Comparison of ENCODE assay signal across 1 cellular context in the genomic region with DNA sequence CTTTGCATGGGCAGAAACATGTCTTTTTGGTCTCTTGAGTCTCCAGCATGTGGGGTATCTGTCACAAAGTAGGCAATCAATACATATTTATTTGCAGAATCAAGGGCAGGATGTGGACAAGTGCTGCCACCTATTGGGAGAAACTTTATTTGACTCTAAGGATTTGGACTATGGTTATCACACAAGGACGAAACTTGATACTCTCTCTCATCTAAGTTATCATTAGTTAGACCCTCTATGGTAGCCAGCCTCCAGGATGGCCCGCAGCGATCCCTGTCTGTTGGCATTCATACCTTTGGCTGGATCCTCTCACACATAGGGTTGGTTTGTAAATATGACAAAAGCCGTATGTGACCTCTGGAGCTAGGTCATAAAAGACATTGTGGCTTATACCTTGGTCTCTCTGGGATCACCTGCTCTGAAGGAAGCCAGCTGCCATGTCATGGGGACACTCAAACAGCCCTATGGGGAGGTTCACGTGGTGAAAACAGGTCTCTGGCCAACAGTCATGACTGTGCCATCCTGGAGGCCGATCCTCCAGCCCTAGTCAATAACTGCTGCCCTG.
TF ChIP-seq lines count a peak whose summit lies in the region.

No MANE protein-coding gene starts in this region.

TF ChIP-seq in endothelial cell of umbilical vein, 7 proteins besides CTCF, POLR2A, EP300 and RAD21 (continued from another document):
- no peak for TF ChIP-seq MAX (IDR thresholded peaks at IDR 0.05; ENCODE audit: insufficient read depth, insufficient read length)
- TF ChIP-seq JUN (IDR thresholded peaks at IDR 0.05; ENCODE audit: borderline replicate concordance, insufficient read depth, insufficient read length, low read depth): no peak
